ENCODE assay signal across 1 cellular context in the genomic region with DNA sequence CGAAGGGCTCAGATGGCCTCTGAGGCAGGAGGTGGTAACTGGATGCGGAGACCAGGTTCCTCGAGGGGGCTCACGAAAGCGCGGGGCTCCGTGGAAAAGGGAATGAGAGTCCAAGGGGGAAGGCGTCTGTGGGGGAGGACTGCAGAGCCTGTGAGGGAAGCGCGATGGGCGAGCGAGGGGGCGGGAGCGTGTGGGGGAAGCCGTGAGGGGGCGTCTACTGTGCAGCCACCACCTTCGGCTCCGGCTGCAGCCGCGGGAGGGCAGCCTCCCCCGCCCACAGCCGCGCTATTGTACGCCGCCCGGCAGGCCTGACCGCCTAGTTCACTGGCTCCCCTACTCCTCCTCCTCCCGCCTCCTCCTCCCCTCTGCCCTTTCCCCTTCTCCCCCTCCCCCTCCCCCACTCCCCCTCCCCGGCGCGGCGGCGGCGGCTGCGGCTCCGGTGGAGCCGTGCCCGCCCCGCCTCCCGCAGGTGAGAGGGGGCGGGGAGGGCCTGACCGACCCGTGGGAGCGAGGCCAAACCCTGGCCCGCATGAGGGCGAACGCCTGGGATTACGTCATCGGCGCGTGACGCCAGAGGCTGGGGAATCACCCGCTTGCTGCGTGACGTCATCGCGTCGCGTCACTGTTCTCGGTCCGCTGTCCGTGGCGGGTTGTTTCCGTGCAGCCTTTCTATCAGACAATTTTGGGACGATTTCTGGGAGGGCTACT.
A peak's percentile ranks its signal among the peaks of the same experiment; 100 is the strongest.
TF ChIP-seq lines count a peak whose summit lies in the region.

A gene (minus strand): TSS at position 294 of the 708 bp plus-strand sequence. CDS start 81,574 bp downstream, outside the sequence.

TF ChIP-seq in K562, 482 proteins besides CTCF, POLR2A, EP300 and RAD21 (continued from another document and continues in another):
- TF ChIP-seq PHF8 (IDR thresholded peaks at IDR 0.05; ENCODE audit: borderline replicate concordance, low read length) (peak; percentile 39; the same call in 1 of the 2 replicates), XRCC4 (IDR thresholded peaks at IDR 0.05; ENCODE audit: extremely low read depth, insufficient read depth, insufficient read length) (no peak), C11orf30 (IDR thresholded peaks at IDR 0.05; ENCODE audit: low read depth) (no peak), CREB1 (IDR thresholded peaks at IDR 0.05) (peak; percentile 99), CREB1 (CRISPR knock-in tag; IDR thresholded peaks at IDR 0.05) (peak; percentile 99), MBD2 (IDR thresholded peaks at IDR 0.05; ENCODE audit: borderline replicate concordance, low read depth) (no peak), CREM (IDR thresholded peaks at IDR 0.05; ENCODE audit: low read depth) (peak; percentile 100), ZNF764 (CRISPR knock-in tag; IDR thresholded peaks at IDR 0.05; ENCODE audit: low read depth) (no peak), GATAD2B (IDR thresholded peaks at IDR 0.05; ENCODE audit: borderline replicate concordance) (no peak), YY1 (IDR thresholded peaks at IDR 0.05; ENCODE audit: borderline replicate concordance in 1 of 3, control insufficient read depth in 1 of 3, extremely low read depth in 1 of 3, insufficient read depth in 3 of 3, insufficient read length in 1 of 3, insufficient replicate concordance in 2 of 3, low read depth in 1 of 3, low read length in 2 of 3) (no peak), CHCHD3 (CRISPR knock-in tag; IDR thresholded peaks at IDR 0.05) (no peak), POLR2AphosphoS2 (IDR thresholded peaks at IDR 0.05; ENCODE audit: low read length) (no peak), COPS2 (conservative IDR thresholded peaks at IDR 0.05) (no peak), DPF2 (IDR thresholded peaks at IDR 0.05) (no peak), GABPB1 (CRISPR knock-in tag; IDR thresholded peaks at IDR 0.05) (peak; percentile 89), ZNF197 (CRISPR knock-in tag; IDR thresholded peaks at IDR 0.05; ENCODE audit: low read depth) (no peak), ZNF324 (CRISPR knock-in tag; IDR thresholded peaks at IDR 0.05) (no peak), ZNF696 (CRISPR knock-in tag; conservative IDR thresholded peaks at IDR 0.05) (no peak), ZNF140 (CRISPR knock-in tag; IDR thresholded peaks at IDR 0.05) (no peak), MCM2 (IDR thresholded peaks at IDR 0.05; ENCODE audit: low read depth) (no peak), SP2 (IDR thresholded peaks at IDR 0.05; ENCODE audit: extremely low read depth, low read depth, low read length, poor library complexity, severe bottlenecking) (no peak), ZNF584 (CRISPR knock-in tag; IDR thresholded peaks at IDR 0.05; ENCODE audit: low read depth) (peak; percentile 74), CEBPB (tag; IDR thresholded peaks at IDR 0.05) (peak; percentile 83), EP400 (IDR thresholded peaks at IDR 0.05) (peak; percentile 67; the same call in 1 of the 2 replicates), KDM5B (IDR thresholded peaks at IDR 0.05; ENCODE audit: insufficient replicate concordance, low read depth, low read length) (no peak), POLR2AphosphoS5 (IDR thresholded peaks at IDR 0.05; ENCODE audit: control insufficient read depth, insufficient read depth, low read depth, low read length) (0 out of 2 replicates have a peak, but pooled peaks have one; percentile 33), CBX8 (IDR thresholded peaks at IDR 0.05; ENCODE audit: borderline replicate concordance, extremely low read depth, low read depth, low read length, poor library complexity, severe bottlenecking) (no peak), ZNF133 (CRISPR knock-in tag; IDR thresholded peaks at IDR 0.05) (no peak), SOX6 (IDR thresholded peaks at IDR 0.05) (peak; percentile 28; the same call in 1 of the 2 replicates), XRCC3 (IDR thresholded peaks at IDR 0.05) (no peak), BCL6 (CRISPR knock-in tag; IDR thresholded peaks at IDR 0.05) (no peak), RBM39 (optimal IDR thresholded peaks at IDR 0.05; ENCODE audit: low read depth, low read length) (no peak), CXXC5 (CRISPR knock-in tag; IDR thresholded peaks at IDR 0.05) (peak; percentile 94)
- TF ChIP-seq, protein P1, sequence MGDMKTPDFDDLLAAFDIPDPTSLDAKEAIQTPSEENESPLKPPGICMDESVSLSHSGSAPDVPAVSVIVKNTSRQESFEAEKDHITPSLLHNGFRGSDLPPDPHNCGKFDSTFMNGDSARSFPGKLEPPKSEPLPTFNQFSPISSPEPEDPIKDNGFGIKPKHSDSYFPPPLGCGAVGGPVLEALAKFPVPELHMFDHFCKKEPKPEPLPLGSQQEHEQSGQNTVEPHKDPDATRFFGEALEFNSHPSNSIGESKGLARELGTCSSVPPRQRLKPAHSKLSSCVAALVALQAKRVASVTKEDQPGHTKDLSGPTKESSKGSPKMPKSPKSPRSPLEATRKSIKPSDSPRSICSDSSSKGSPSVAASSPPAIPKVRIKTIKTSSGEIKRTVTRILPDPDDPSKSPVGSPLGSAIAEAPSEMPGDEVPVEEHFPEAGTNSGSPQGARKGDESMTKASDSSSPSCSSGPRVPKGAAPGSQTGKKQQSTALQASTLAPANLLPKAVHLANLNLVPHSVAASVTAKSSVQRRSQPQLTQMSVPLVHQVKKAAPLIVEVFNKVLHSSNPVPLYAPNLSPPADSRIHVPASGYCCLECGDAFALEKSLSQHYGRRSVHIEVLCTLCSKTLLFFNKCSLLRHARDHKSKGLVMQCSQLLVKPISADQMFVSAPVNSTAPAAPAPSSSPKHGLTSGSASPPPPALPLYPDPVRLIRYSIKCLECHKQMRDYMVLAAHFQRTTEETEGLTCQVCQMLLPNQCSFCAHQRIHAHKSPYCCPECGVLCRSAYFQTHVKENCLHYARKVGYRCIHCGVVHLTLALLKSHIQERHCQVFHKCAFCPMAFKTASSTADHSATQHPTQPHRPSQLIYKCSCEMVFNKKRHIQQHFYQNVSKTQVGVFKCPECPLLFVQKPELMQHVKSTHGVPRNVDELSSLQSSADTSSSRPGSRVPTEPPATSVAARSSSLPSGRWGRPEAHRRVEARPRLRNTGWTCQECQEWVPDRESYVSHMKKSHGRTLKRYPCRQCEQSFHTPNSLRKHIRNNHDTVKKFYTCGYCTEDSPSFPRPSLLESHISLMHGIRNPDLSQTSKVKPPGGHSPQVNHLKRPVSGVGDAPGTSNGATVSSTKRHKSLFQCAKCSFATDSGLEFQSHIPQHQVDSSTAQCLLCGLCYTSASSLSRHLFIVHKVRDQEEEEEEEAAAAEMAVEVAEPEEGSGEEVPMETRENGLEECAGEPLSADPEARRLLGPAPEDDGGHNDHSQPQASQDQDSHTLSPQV (IDR thresholded peaks at IDR 0.05): no peak
- TF ChIP-seq, protein P2, sequence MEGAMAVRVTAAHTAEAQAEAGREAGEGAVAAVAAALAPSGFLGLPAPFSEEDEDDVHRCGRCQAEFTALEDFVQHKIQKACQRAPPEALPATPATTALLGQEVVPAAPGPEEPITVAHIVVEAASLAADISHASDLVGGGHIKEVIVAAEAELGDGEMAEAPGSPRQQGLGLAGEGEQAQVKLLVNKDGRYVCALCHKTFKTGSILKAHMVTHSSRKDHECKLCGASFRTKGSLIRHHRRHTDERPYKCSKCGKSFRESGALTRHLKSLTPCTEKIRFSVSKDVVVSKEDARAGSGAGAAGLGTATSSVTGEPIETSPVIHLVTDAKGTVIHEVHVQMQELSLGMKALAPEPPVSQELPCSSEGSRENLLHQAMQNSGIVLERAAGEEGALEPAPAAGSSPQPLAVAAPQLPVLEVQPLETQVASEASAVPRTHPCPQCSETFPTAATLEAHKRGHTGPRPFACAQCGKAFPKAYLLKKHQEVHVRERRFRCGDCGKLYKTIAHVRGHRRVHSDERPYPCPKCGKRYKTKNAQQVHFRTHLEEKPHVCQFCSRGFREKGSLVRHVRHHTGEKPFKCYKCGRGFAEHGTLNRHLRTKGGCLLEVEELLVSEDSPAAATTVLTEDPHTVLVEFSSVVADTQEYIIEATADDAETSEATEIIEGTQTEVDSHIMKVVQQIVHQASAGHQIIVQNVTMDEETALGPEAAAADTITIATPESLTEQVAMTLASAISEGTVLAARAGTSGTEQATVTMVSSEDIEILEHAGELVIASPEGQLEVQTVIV (CRISPR knock-in tag; IDR thresholded peaks at IDR 0.05; ENCODE audit: borderline replicate concordance): no peak
- TF ChIP-seq, protein P3, sequence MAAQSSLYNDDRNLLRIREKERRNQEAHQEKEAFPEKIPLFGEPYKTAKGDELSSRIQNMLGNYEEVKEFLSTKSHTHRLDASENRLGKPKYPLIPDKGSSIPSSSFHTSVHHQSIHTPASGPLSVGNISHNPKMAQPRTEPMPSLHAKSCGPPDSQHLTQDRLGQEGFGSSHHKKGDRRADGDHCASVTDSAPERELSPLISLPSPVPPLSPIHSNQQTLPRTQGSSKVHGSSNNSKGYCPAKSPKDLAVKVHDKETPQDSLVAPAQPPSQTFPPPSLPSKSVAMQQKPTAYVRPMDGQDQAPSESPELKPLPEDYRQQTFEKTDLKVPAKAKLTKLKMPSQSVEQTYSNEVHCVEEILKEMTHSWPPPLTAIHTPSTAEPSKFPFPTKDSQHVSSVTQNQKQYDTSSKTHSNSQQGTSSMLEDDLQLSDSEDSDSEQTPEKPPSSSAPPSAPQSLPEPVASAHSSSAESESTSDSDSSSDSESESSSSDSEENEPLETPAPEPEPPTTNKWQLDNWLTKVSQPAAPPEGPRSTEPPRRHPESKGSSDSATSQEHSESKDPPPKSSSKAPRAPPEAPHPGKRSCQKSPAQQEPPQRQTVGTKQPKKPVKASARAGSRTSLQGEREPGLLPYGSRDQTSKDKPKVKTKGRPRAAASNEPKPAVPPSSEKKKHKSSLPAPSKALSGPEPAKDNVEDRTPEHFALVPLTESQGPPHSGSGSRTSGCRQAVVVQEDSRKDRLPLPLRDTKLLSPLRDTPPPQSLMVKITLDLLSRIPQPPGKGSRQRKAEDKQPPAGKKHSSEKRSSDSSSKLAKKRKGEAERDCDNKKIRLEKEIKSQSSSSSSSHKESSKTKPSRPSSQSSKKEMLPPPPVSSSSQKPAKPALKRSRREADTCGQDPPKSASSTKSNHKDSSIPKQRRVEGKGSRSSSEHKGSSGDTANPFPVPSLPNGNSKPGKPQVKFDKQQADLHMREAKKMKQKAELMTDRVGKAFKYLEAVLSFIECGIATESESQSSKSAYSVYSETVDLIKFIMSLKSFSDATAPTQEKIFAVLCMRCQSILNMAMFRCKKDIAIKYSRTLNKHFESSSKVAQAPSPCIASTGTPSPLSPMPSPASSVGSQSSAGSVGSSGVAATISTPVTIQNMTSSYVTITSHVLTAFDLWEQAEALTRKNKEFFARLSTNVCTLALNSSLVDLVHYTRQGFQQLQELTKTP (IDR thresholded peaks at IDR 0.05; ENCODE audit: low read depth in 1 of 2, partially characterized antibody in 2 of 2): peak in 1 of 2 experiments; percentile 37
- TF ChIP-seq, protein P4, sequence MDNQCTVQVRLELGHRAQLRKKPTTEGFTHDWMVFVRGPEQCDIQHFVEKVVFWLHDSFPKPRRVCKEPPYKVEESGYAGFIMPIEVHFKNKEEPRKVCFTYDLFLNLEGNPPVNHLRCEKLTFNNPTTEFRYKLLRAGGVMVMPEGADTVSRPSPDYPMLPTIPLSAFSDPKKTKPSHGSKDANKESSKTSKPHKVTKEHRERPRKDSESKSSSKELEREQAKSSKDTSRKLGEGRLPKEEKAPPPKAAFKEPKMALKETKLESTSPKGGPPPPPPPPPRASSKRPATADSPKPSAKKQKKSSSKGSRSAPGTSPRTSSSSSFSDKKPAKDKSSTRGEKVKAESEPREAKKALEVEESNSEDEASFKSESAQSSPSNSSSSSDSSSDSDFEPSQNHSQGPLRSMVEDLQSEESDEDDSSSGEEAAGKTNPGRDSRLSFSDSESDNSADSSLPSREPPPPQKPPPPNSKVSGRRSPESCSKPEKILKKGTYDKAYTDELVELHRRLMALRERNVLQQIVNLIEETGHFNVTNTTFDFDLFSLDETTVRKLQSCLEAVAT (IDR thresholded peaks at IDR 0.05): no peak
- TF ChIP-seq, protein P5, sequence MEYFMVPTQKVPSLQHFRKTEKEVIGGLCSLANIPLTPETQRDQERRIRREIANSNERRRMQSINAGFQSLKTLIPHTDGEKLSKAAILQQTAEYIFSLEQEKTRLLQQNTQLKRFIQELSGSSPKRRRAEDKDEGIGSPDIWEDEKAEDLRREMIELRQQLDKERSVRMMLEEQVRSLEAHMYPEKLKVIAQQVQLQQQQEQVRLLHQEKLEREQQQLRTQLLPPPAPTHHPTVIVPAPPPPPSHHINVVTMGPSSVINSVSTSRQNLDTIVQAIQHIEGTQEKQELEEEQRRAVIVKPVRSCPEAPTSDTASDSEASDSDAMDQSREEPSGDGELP (CRISPR knock-in tag; IDR thresholded peaks at IDR 0.05; ENCODE audit: borderline replicate concordance): peak; percentile 87
- TF ChIP-seq, protein P6, sequence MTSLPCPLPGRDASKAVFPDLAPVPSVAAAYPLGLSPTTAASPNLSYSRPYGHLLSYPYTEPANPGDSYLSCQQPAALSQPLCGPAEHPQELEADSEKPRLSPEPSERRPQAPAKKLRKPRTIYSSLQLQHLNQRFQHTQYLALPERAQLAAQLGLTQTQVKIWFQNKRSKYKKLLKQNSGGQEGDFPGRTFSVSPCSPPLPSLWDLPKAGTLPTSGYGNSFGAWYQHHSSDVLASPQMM (CRISPR knock-in tag; IDR thresholded peaks at IDR 0.05): no peak
- TF ChIP-seq, protein P7, sequence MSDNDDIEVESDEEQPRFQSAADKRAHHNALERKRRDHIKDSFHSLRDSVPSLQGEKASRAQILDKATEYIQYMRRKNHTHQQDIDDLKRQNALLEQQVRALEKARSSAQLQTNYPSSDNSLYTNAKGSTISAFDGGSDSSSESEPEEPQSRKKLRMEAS (CRISPR knock-in tag; IDR thresholded peaks at IDR 0.05): peak; percentile 54
- TF ChIP-seq, protein P8, sequence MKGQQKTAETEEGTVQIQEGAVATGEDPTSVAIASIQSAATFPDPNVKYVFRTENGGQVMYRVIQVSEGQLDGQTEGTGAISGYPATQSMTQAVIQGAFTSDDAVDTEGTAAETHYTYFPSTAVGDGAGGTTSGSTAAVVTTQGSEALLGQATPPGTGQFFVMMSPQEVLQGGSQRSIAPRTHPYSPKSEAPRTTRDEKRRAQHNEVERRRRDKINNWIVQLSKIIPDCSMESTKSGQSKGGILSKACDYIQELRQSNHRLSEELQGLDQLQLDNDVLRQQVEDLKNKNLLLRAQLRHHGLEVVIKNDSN (CRISPR knock-in tag; IDR thresholded peaks at IDR 0.05): peak; percentile 65
- TF ChIP-seq, protein P9, sequence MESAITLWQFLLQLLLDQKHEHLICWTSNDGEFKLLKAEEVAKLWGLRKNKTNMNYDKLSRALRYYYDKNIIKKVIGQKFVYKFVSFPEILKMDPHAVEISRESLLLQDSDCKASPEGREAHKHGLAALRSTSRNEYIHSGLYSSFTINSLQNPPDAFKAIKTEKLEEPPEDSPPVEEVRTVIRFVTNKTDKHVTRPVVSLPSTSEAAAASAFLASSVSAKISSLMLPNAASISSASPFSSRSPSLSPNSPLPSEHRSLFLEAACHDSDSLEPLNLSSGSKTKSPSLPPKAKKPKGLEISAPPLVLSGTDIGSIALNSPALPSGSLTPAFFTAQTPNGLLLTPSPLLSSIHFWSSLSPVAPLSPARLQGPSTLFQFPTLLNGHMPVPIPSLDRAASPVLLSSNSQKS (CRISPR knock-in tag; IDR thresholded peaks at IDR 0.05): no peak
- TF ChIP-seq, protein P10, sequence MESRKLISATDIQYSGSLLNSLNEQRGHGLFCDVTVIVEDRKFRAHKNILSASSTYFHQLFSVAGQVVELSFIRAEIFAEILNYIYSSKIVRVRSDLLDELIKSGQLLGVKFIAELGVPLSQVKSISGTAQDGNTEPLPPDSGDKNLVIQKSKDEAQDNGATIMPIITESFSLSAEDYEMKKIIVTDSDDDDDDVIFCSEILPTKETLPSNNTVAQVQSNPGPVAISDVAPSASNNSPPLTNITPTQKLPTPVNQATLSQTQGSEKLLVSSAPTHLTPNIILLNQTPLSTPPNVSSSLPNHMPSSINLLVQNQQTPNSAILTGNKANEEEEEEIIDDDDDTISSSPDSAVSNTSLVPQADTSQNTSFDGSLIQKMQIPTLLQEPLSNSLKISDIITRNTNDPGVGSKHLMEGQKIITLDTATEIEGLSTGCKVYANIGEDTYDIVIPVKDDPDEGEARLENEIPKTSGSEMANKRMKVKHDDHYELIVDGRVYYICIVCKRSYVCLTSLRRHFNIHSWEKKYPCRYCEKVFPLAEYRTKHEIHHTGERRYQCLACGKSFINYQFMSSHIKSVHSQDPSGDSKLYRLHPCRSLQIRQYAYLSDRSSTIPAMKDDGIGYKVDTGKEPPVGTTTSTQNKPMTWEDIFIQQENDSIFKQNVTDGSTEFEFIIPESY (CRISPR knock-in tag; IDR thresholded peaks at IDR 0.05): no peak
